Comparison of ENCODE assay signal across 8 cellular contexts in the genomic region with DNA sequence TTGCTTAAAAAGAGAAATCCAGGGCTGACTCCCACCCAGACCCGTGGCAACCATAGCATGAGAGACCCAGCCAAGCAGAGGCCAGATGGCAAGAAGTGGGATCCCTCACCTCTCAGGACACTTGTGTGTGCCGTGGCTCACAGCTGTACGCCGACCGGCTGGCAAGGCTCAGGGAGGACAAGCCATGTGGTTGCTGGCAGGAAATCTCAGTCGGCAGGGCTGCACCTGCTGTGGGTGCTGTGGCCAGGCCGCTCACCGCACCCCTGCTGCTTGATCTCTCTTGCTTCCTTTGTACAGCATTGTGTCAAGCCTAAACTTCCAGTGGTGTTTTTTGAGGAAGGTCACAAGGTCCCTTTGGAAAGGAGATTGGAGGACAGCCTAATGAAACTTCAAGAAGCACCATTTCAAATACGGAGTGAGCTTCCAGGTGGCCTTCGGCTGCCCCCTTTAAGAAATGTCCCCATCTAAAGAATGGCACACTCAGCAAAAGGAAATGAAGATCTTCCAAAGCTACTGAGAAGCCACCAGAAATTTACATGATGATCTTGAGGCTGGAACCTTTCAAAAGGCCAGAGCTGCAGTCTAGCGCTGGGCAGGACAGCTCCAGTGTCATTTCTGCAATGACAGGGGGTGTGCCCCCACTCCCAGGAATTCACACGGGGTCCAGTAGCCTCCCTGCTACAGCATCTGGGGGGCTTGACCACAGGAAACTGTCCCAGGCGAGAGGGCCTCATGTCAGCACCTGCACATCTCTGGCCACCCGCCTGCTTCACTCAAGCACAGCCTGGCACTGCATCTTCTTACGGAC.
DNase-seq lines count a peak whose midpoint lies in the region; ATAC-seq and TF ChIP-seq lines count a peak whose summit lies in the region.

No MANE protein-coding gene starts in this region.

- no peaks in the 10 kb centered on the region for H4K20me1 ChIP-seq in KMS-11 (ENCODE audit: insufficient read depth)

- H2AFZ ChIP-seq in KMS-11 (ENCODE audit: low read depth): peak overlapping the region; percentile 19; the same call in 1 of the 2 replicates

- H3K27me3 ChIP-seq in KMS-11 (ENCODE audit: insufficient read depth, low read depth) (no peaks in the 10 kb centered on the region), heart left ventricle (no peaks in the 10 kb centered on the region)

- peak overlapping the region; percentile 81 for H3K4me2 ChIP-seq in KMS-11

- TF ChIP-seq CTCF in KMS-11 (conservative IDR thresholded peaks at IDR 0.05; ENCODE audit: low read depth, low read length): no peak
- no peak for TF ChIP-seq CTCF in coronary artery (IDR thresholded peaks at IDR 0.05)
- no peak for TF ChIP-seq CTCF in heart left ventricle (IDR thresholded peaks at IDR 0.05)

- H3K36me3 ChIP-seq in KMS-11 (ENCODE audit: insufficient read depth): no peaks in the 10 kb centered on the region
- H3K36me3 ChIP-seq in heart left ventricle: no peaks in the 10 kb centered on the region

- H3K9ac ChIP-seq in KMS-11: peak overlapping the region; percentile 10; the same call in 1 of the 2 replicates

- H3K27ac ChIP-seq in KMS-11 (peak overlapping the region; percentile 83), coronary artery (no peak overlapping the region), heart left ventricle (no peak overlapping the region)

- H3K9me3 ChIP-seq in heart left ventricle: no peaks in the 10 kb centered on the region

- ATAC-seq in GM21515 (IDR thresholded peaks at IDR 0.05; ENCODE audit: unreplicated experiment) (peak; percentile 84), heart left ventricle (no peak), left ventricle myocardium superior (no peak)

- H3K4me3 ChIP-seq in KMS-11 (IDR thresholded peaks at IDR 0.05; ENCODE audit: insufficient read depth, low read depth, low read length): no peak overlapping the region
- H3K4me3 ChIP-seq in coronary artery: no peak overlapping the region
- no peak overlapping the region for H3K4me3 ChIP-seq in heart left ventricle

- H3K79me2 ChIP-seq in KMS-11 (ENCODE audit: insufficient read depth, low read depth): no peaks in the 10 kb centered on the region

- 67 to 77% (median 72%) methylated on average over 12 to 15 of the region's 15 CpGs for WGBS in heart left ventricle, 4 donors

- no peak for TF ChIP-seq POLR2A in heart left ventricle (IDR thresholded peaks at IDR 0.05)

- peaks cover 46% of the 10 kb centered on the region for H3K4me1 ChIP-seq in KMS-11 (ENCODE audit: low read depth, poor library complexity, severe bottlenecking)
- no peaks in the 10 kb centered on the region for H3K4me1 ChIP-seq in heart left ventricle

- intact Hi-C loops in heart left ventricle (cut with DNase I) (no loop called here), left ventricle myocardium superior (cut with micrococcal nuclease) (no loop called here)

- DNase-seq in Daoy (ENCODE audit: low read depth) (peak; percentile 34), coronary artery (ENCODE audit: low spot score) (peak; percentile 50), dedifferentiated amniotic fluid mesenchymal stem cell (ENCODE audit: extremely low spot score) (no peak), heart left ventricle (no peak), SK-N-DZ (ENCODE audit: low spot score) (no peak), left ventricle myocardium superior (no peak)

Comparison
In these comparisons a context has a peak if more than half of its experiments do, and no peak if none do; other contexts are left out.
1. DNase-seq: peak in Daoy (single experiment) and coronary artery (single experiment); none in dedifferentiated amniotic fluid mesenchymal stem cell (single experiment), heart left ventricle (0 of 5), SK-N-DZ (single experiment) and left ventricle myocardium superior (single experiment).